ENCODE assay signal across 8 cellular contexts in the genomic region with DNA sequence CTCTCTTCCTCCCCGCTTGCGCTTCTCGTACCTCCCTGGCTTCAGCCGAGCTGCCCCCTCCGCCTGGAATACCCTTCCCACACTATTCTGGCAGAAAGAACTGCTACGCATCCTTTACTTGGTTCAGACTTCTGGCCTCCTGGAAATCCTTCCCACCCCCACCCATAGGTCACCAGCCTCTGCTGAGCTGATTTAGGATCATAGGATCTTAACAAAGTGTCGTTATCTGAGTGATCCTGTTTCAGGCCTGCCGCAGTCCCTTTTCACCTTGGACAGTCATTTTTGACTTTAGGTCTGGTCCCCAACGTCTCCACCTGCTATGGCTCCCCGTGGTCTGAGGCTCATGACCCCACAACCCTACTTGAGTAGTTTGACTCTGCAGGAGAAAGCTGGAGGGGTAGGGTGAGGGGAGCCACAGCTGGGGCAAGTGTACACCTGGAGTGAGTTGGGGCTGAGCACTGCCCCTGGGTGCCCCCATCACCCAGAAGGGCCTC. TPM values are rescaled to one million over a fixed set of nuclear protein-coding genes. Genes with fewer than 3 reads are reported as not detected.
DNase-seq lines count a peak whose midpoint lies in the region; ATAC-seq, FAIRE-seq and TF ChIP-seq lines count a peak whose summit lies in the region.

No MANE protein-coding gene starts in this region.

- no peak for FAIRE-seq in GM12878 (lab: Jason Lieb, UNC)

- peaks cover 3 to 9% of the 10 kb centered on the region in 2 experiments; a peak in 3 of 4 replicates for H3K27me3 ChIP-seq in GM12878 (replicated peaks in 1 of 2; ENCODE audit: control insufficient read depth in 2 of 2, insufficient read depth in 2 of 2, low read length in 1 of 2)

- 23% methylated on average over 10 of the region's 10 CpGs for WGBS in GM12878 (ENCODE audit: insufficient coverage, insufficient replicate concordance, low lambda C conversion rate, missing lambda C conversion rate)

- intact Hi-C loops in activated naive CD4-positive, alpha-beta T cell treated with anti-CD3 and anti-CD28 coated beads for 36 hours (cut with micrococcal nuclease): loop anchor here (1.0 to 2.0 kb wide), 5 partner anchors 27 to 314 kb away; a partner anchor contains a TSS
- intact Hi-C loops in GM12878 (cut with micrococcal nuclease; ENCODE audit: unreplicated experiment): loop anchor here (1.0 kb wide), 1 partner anchor 27 kb away; a partner anchor contains a TSS

- no peak overlapping the region; the same call in 1 of the 2 replicates for H3K9ac ChIP-seq in GM12878 (ENCODE audit: control insufficient read depth, insufficient read depth, low read length)

- no peak for TF ChIP-seq RAD21 in GM12878 (IDR thresholded peaks at IDR 0.05; ENCODE audit: insufficient read depth, low read depth, low read length)

- peaks cover 11% of the 10 kb centered on the region for H3K4me1 Mint-ChIP-seq in activated naive CD4-positive, alpha-beta T cell treated with anti-CD3 and anti-CD28 coated beads for 36 hours (ENCODE audit: low read depth)
- peaks cover 4% of the 10 kb centered on the region for H3K4me1 Mint-ChIP-seq in memory B cell
- peaks cover 21% of the 10 kb centered on the region for H3K4me1 Mint-ChIP-seq in type B pancreatic cell (ENCODE audit: unreplicated experiment)

- H3K4me3 ChIP-seq in GM12878: peak overlapping the region; percentile 54; the same call in 1 of the 2 replicates

- peaks cover 11% of the 10 kb centered on the region for H3K27me3 Mint-ChIP-seq in activated naive CD4-positive, alpha-beta T cell treated with anti-CD3 and anti-CD28 coated beads for 36 hours (ENCODE audit: low read depth)
- peaks cover 16% of the 10 kb centered on the region for H3K27me3 Mint-ChIP-seq in memory B cell
- peaks cover 8% of the 10 kb centered on the region for H3K27me3 Mint-ChIP-seq in type B pancreatic cell

- H3K36me3 ChIP-seq in GM12878 (ENCODE audit: control insufficient read depth in 2 of 2, insufficient read depth in 2 of 2, low read length in 1 of 2): no peaks in the 10 kb centered on the region

- ATAC-seq in GM12878 (no peak), memory B cell (ENCODE audit: low read depth) (no peak), HG03175 (IDR thresholded peaks at IDR 0.05; ENCODE audit: unreplicated experiment) (no peak)

- H3K4me1 ChIP-seq in GM12878 (ENCODE audit: control insufficient read depth, insufficient read depth, low read length): peaks cover 7% of the 10 kb centered on the region; the same call in 1 of the 2 replicates

- in situ Hi-C loops in GM12878 (cut with MboI): no loop called here

- TF ChIP-seq CTCF in GM12878 (IDR thresholded peaks at IDR 0.05 in 2 of 3, conservative IDR thresholded peaks at IDR 0.05 in 1 of 3; ENCODE audit: control insufficient read depth in 2 of 3, extremely low read depth in 1 of 3, insufficient read depth in 1 of 3, low read depth in 3 of 3, low read length in 3 of 3) (no peak), type B pancreatic cell (conservative IDR thresholded peaks at IDR 0.05) (no peak)

- DNase-seq in activated naive CD4-positive, alpha-beta T cell treated with anti-CD3 and anti-CD28 coated beads for 36 hours: no peak
- DNase-seq in activated naive CD4-positive, alpha-beta T cell treated with Interleukin-2 at 50 U/mL for 16 hours: no peak
- DNase-seq in GM12878 (ENCODE audit: low read depth, low spot score): no peak
- DNase-seq in memory B cell (ENCODE audit: low spot score in 2 of 2): no peak
- no peak for DNase-seq in type B pancreatic cell (ENCODE audit: extremely low spot score, unreplicated experiment)
- DNase-seq in central memory CD4-positive, alpha-beta T cell: no peak
- DNase-seq in SIG-M5 treated with dmso at 0.1 percent for 504 hours (lab: John Stamatoyannopoulos, UW; ENCODE audit: unreplicated experiment): no peak

- no peak overlapping the region for H3K27ac ChIP-seq in GM12878 (ENCODE audit: control insufficient read depth, insufficient read depth)

- no peaks in the 10 kb centered on the region for H3K9me3 ChIP-seq in GM12878 (replicated peaks; ENCODE audit: control insufficient read depth, insufficient read depth, low read length)

- no peak for TF ChIP-seq EP300 in GM12878 (IDR thresholded peaks at IDR 0.05; ENCODE audit: borderline replicate concordance in 1 of 2, control insufficient read depth in 1 of 2, low read depth in 2 of 2, low read length in 2 of 2)

- H3K79me2 ChIP-seq in GM12878 (ENCODE audit: control insufficient read depth, insufficient read depth, low read length): no peaks in the 10 kb centered on the region

- no peak for TF ChIP-seq POLR2A in GM12878 (IDR thresholded peaks at IDR 0.05; ENCODE audit: low read depth, low read length)

- H3K4me2 ChIP-seq in GM12878 (ENCODE audit: control insufficient read depth, insufficient read depth): peak overlapping the region; percentile 85

- RAD21 ChIA-PET in GM12878 (lab: Charles Lee; ENCODE audit: unreplicated experiment): interaction anchor here (0.6 to 2.3 kb wide), 2 partner anchors 10 to 60 kb away, joined by 3 to 13 read pairs; no protein-coding TSS in a partner anchor

- no peaks in the 10 kb centered on the region for H4K20me1 ChIP-seq in GM12878 (ENCODE audit: control insufficient read depth, insufficient read depth)

- H3K36me3 Mint-ChIP-seq in activated naive CD4-positive, alpha-beta T cell treated with anti-CD3 and anti-CD28 coated beads for 36 hours (ENCODE audit: low read depth): no peaks in the 10 kb centered on the region
- H3K36me3 Mint-ChIP-seq in memory B cell (no peaks in the 10 kb centered on the region), type B pancreatic cell (no peaks in the 10 kb centered on the region)

- SMC1A ChIA-PET in GM12878 (lab: Charles Lee; ENCODE audit: uncharacterized antibody, unreplicated experiment): interaction anchor here (0.6 to 1.3 kb wide), 4 partner anchors 11 to 179 kb away, joined by 3 to 8 read pairs (median 3); no protein-coding TSS in a partner anchor

- no peaks in the 10 kb centered on the region for H3K9me3 Mint-ChIP-seq in activated naive CD4-positive, alpha-beta T cell treated with anti-CD3 and anti-CD28 coated beads for 36 hours
- H3K9me3 Mint-ChIP-seq in memory B cell (no peaks in the 10 kb centered on the region), type B pancreatic cell (no peaks in the 10 kb centered on the region)

- no peak overlapping the region for H3K27ac Mint-ChIP-seq in activated naive CD4-positive, alpha-beta T cell treated with anti-CD3 and anti-CD28 coated beads for 36 hours
- H3K27ac Mint-ChIP-seq in memory B cell (no peak overlapping the region), type B pancreatic cell (peak overlapping the region; percentile 81)

- BruUV-seq in GM12878 (replicated peaks; lab: Mats Ljungman, UMichigan): no TSS peak

- CTCF ChIA-PET in activated naive CD4-positive, alpha-beta T cell treated with anti-CD3 and anti-CD28 coated beads for 36 hours (lab: Charles Lee): interaction anchor here (0.7 to 2.4 kb wide), 6 partner anchors 11 to 50 kb away, joined by 3 to 12 read pairs (median 6); a partner anchor contains a TSS
- CTCF ChIA-PET in GM12878 (lab: Yijun Ruan, JAX): interaction anchor here (0.9 to 1.4 kb wide), 5 partner anchors 11 to 55 kb away, joined by 3 to 13 read pairs (median 5); a partner anchor contains a TSS

- H2AFZ ChIP-seq in GM12878 (ENCODE audit: control insufficient read depth, low read depth, low read length): peak overlapping the region; percentile 74

- H3K4me3 Mint-ChIP-seq in activated naive CD4-positive, alpha-beta T cell treated with anti-CD3 and anti-CD28 coated beads for 36 hours: peak overlapping the region; percentile 89
- peak overlapping the region; percentile 97 for H3K4me3 Mint-ChIP-seq in memory B cell
- H3K4me3 Mint-ChIP-seq in type B pancreatic cell: peak overlapping the region; percentile 94

- POLR2A ChIA-PET in GM12878 (lab: Charles Lee): interaction anchor here (0.6 to 1.5 kb wide), 5 partner anchors 23 to 881 kb away, joined by 3 to 4 read pairs (median 3); a partner anchor contains a TSS

RNA-seq across cellular contexts. Expression of a gene that starts 27.3 kb away (rescaled TPM):
- 10 to 100 TPM; 20.4 to 20.7 TPM for total RNA-seq in activated naive CD4-positive, alpha-beta T cell treated with anti-CD3 and anti-CD28 coated beads for 36 hours
- 9.0 and 10.5 TPM in 2 replicates for total RNA-seq in GM12878 (2013; cell fraction: nucleolus; rRNA removed)
- total RNA-seq in GM12878 (2014; rRNA removed): 0.82 and 1.1 TPM in 2 replicates
- total RNA-seq in GM12878 (2014; rRNA removed; fragmentation: Illumina TruSeq; extraction: Trizol): 0.89 and 0.92 TPM in 2 replicates
- 7.3 and 9.0 TPM in 2 replicates for total RNA-seq in GM12878 (2021)
- polyA plus RNA-seq in GM12878 (2011; ENCODE audit: low read depth): 4.2 TPM
- polyA plus RNA-seq in GM12878 (2011; rRNA removed): 2.2 and 2.3 TPM in 2 replicates
- polyA plus RNA-seq in GM12878 (2011; cell fraction: cytosol; rRNA removed): 2.8 and 5.1 TPM in 2 replicates
- 21.2 and 21.5 TPM in 2 replicates for polyA plus RNA-seq in GM12878 (2011; cell fraction: nucleus; rRNA removed)
- 8.5 and 17.1 TPM in 2 replicates for polyA plus RNA-seq in GM12878 (2012)
- 4.3 and 5.7 TPM in 2 replicates for polyA plus RNA-seq in GM12878 (2014; fragmentation: Illumina TruSeq; extraction: Trizol)
- polyA plus RNA-seq in GM12878 (2014; fragmentation: Nextera tagmentation; extraction: Ambion mirVana): 1 to 10 TPM; 1.7 to 2.8 TPM
- 4.6 and 5.5 TPM in 2 replicates for polyA plus RNA-seq in GM12878 (2014; rRNA removed)
- 1 to 10 TPM; 1.6 to 3.1 TPM for polyA plus RNA-seq in GM12878 (2016; fragmentation: Nextera tagmentation; extraction: Ambion mirVana)
- 3.7 and 8.6 TPM in 2 replicates for polyA minus RNA-seq in GM12878 (2011; rRNA and poly(A)+ RNA removed)
- polyA minus RNA-seq in GM12878 (2011; cell fraction: cytosol; rRNA and poly(A)+ RNA removed): 8.8 and 11.9 TPM in 2 replicates
- polyA minus RNA-seq in GM12878 (2011; cell fraction: nucleus; rRNA and poly(A)+ RNA removed): 13.2 and 20.7 TPM in 2 replicates
- 64.4 and 283 TPM in 2 replicates for total RNA-seq in type B pancreatic cell (ENCODE audit: low replicate concordance)

RNA-seq across cellular contexts. Expression of a gene that starts 50.4 kb away (rescaled TPM):
- total RNA-seq in activated naive CD4-positive, alpha-beta T cell treated with anti-CD3 and anti-CD28 coated beads for 36 hours: 100 to 1,000 TPM in 1 of 2 experiments, 10 to 100 TPM in 1; 99.8 to 107 TPM
- total RNA-seq in GM12878 (2013; cell fraction: nucleolus; rRNA removed): 30.4 and 34.7 TPM in 2 replicates
- 98.2 and 109 TPM in 2 replicates for total RNA-seq in GM12878 (2014; rRNA removed)
- total RNA-seq in GM12878 (2014; rRNA removed; fragmentation: Illumina TruSeq; extraction: Trizol): 110 and 128 TPM in 2 replicates
- 130 and 138 TPM in 2 replicates for total RNA-seq in GM12878 (2021)
- polyA plus RNA-seq in GM12878 (2011; ENCODE audit: low read depth): 45.0 TPM
- 77.4 and 106 TPM in 2 replicates for polyA plus RNA-seq in GM12878 (2011; rRNA removed)
- polyA plus RNA-seq in GM12878 (2011; cell fraction: cytosol; rRNA removed): 38.1 and 39.0 TPM in 2 replicates
- polyA plus RNA-seq in GM12878 (2011; cell fraction: nucleus; rRNA removed): 31.6 and 37.7 TPM in 2 replicates
- polyA plus RNA-seq in GM12878 (2012): 51.8 and 57.1 TPM in 2 replicates
- polyA plus RNA-seq in GM12878 (2014; fragmentation: Illumina TruSeq; extraction: Trizol): 145 and 187 TPM in 2 replicates
- 10 to 100 TPM; 29.8 to 44.9 TPM for polyA plus RNA-seq in GM12878 (2014; fragmentation: Nextera tagmentation; extraction: Ambion mirVana)
- 84.5 and 123 TPM in 2 replicates for polyA plus RNA-seq in GM12878 (2014; rRNA removed)
- 100 to 1,000 TPM; 106 to 111 TPM for polyA plus RNA-seq in GM12878 (2016; fragmentation: Nextera tagmentation; extraction: Ambion mirVana)
- 72.4 and 95.8 TPM in 2 replicates for polyA minus RNA-seq in GM12878 (2011; rRNA and poly(A)+ RNA removed)
- 24.5 and 33.8 TPM in 2 replicates for polyA minus RNA-seq in GM12878 (2011; cell fraction: cytosol; rRNA and poly(A)+ RNA removed)
- 15.0 and 19.1 TPM in 2 replicates for polyA minus RNA-seq in GM12878 (2011; cell fraction: nucleus; rRNA and poly(A)+ RNA removed)
- 80.0 and 94.8 TPM in 2 replicates for total RNA-seq in type B pancreatic cell (ENCODE audit: low replicate concordance)

RNA-seq across cellular contexts. Expression of a gene that starts 53.7 kb away (rescaled TPM):
- 1 to 10 TPM; 1.8 to 2.2 TPM for total RNA-seq in activated naive CD4-positive, alpha-beta T cell treated with anti-CD3 and anti-CD28 coated beads for 36 hours
- 1.2 and 3.8 TPM in 2 replicates for total RNA-seq in GM12878 (2013; cell fraction: nucleolus; rRNA removed)
- 1.9 TPM in 2 replicates for total RNA-seq in GM12878 (2014; rRNA removed)
- total RNA-seq in GM12878 (2014; rRNA removed; fragmentation: Illumina TruSeq; extraction: Trizol): 1.2 and 1.4 TPM in 2 replicates
- 2.5 and 3.1 TPM in 2 replicates for total RNA-seq in GM12878 (2021)
- polyA plus RNA-seq in GM12878 (2011; ENCODE audit: low read depth): 0.71 TPM
- polyA plus RNA-seq in GM12878 (2011; rRNA removed): 1.2 and 2.3 TPM in 2 replicates
- 2.4 and 2.5 TPM in 2 replicates for polyA plus RNA-seq in GM12878 (2011; cell fraction: cytosol; rRNA removed)
- polyA plus RNA-seq in GM12878 (2011; cell fraction: nucleus; rRNA removed): 2.3 and 2.9 TPM in 2 replicates
- 2.5 and 3.3 TPM in 2 replicates for polyA plus RNA-seq in GM12878 (2012)
- 0.59 and 1.6 TPM in 2 replicates for polyA plus RNA-seq in GM12878 (2014; fragmentation: Illumina TruSeq; extraction: Trizol)
- under 1 TPM; 0.10 to 0.13 TPM for polyA plus RNA-seq in GM12878 (2014; fragmentation: Nextera tagmentation; extraction: Ambion mirVana)
- 1.4 and 2.2 TPM in 2 replicates for polyA plus RNA-seq in GM12878 (2014; rRNA removed)
- polyA plus RNA-seq in GM12878 (2016; fragmentation: Nextera tagmentation; extraction: Ambion mirVana): 1 to 10 TPM; 2.2 to 2.4 TPM
- polyA minus RNA-seq in GM12878 (2011; rRNA and poly(A)+ RNA removed): 1.2 and 2.7 TPM in 2 replicates
- 0.83 and 1.1 TPM in 2 replicates for polyA minus RNA-seq in GM12878 (2011; cell fraction: cytosol; rRNA and poly(A)+ RNA removed)
- polyA minus RNA-seq in GM12878 (2011; cell fraction: nucleus; rRNA and poly(A)+ RNA removed): 0.60 and 0.67 TPM in 2 replicates
- 7.8 and 31.0 TPM in 2 replicates for total RNA-seq in type B pancreatic cell (ENCODE audit: low replicate concordance)
